ENCODE assay signal across 22 cellular contexts in genomic region chr2:240124651-240125030, GRCh38. TPM values are rescaled to one million over a fixed set of nuclear protein-coding genes. Genes with fewer than 3 reads are reported as not detected.
DNase-seq lines count a peak whose midpoint lies in the region; ATAC-seq and TF ChIP-seq lines count a peak whose summit lies in the region.
"Had no signal": no experiment of that assay in that cellular context is flagged by ENCODE, and none has a peak within 500 bp of the region (broad histone marks: within the 10 kb centered on the region; RNA-seq: fewer than 3 reads in every experiment).

No MANE protein-coding gene starts in this region.

- peaks cover 9% of the 10 kb centered on the region for H3K27me3 Mint-ChIP-seq in activated CD4-positive, alpha-beta memory T cell treated with anti-CD3 and anti-CD28 coated beads, Interleukin-2, amount 10 ng/mL, durations not matched to agents 7 days and 5 days
- H3K27me3 Mint-ChIP-seq in activated CD4-positive, alpha-beta memory T cell treated with anti-CD3 and anti-CD28 coated beads for 36 hours = no peaks in the 10 kb centered on the region
- no peaks in the 10 kb centered on the region for H3K27me3 Mint-ChIP-seq in natural killer cell treated with Interleukin-12 subunit alpha and Interleukin-12 subunit beta and Interleukin-15 and Interleukin-18, amount 100 ng/mL, for 72 hours
- no peaks in the 10 kb centered on the region for H3K27me3 Mint-ChIP-seq in natural killer cell (ENCODE audit: low read depth in 2 of 2)
- no peaks in the 10 kb centered on the region for H3K27me3 Mint-ChIP-seq in T-cell

- H3K27ac ChIP-seq in neuronal stem cell (replicated peaks; ENCODE audit: low read length) = no peak overlapping the region
- H3K27ac ChIP-seq: HL-60, PC-9 had no signal

- peak overlapping the region; percentile 39 for H2BK5ac ChIP-seq in neuronal stem cell (ENCODE audit: low read length)

- no peak overlapping the region for H4K8ac ChIP-seq in neuronal stem cell (ENCODE audit: low read depth, low read length)

- no peak overlapping the region for H3K4me2 ChIP-seq in neuronal stem cell (ENCODE audit: insufficient read depth, low read length, poor library complexity, severe bottlenecking)
- H3K4me2 ChIP-seq: PC-9 had no signal

- H3K4me1 Mint-ChIP-seq in activated CD4-positive, alpha-beta memory T cell treated with anti-CD3 and anti-CD28 coated beads, Interleukin-2, amount 10 ng/mL, durations not matched to agents 7 days and 5 days = peaks cover 3% of the 10 kb centered on the region
- peaks cover 11% of the 10 kb centered on the region for H3K4me1 Mint-ChIP-seq in activated CD4-positive, alpha-beta memory T cell treated with anti-CD3 and anti-CD28 coated beads for 36 hours (ENCODE audit: low read depth)
- peaks cover 0 to 3% of the 10 kb centered on the region in 2 donors for H3K4me1 Mint-ChIP-seq in natural killer cell treated with Interleukin-12 subunit alpha and Interleukin-12 subunit beta and Interleukin-15 and Interleukin-18, amount 100 ng/mL, for 72 hours (ENCODE audit: low read depth in 2 of 2)
- H3K4me1 Mint-ChIP-seq in natural killer cell (no peaks in the 10 kb centered on the region), T-cell (peaks cover 0 to 6% (median 5%) of the 10 kb centered on the region in 3 donors)
- H3K4me1 Mint-ChIP-seq: CD14-positive monocyte had no signal

- H3K4me1 ChIP-seq in neuronal stem cell (ENCODE audit: control insufficient read depth in 2 of 2, insufficient read depth in 1 of 2, low read depth in 1 of 2, low read length in 2 of 2) = no peaks in the 10 kb centered on the region

- no peaks in the 10 kb centered on the region for H3K79me1 ChIP-seq in neuronal stem cell (ENCODE audit: low read depth, low read length)

- H3K9me3 Mint-ChIP-seq in activated CD4-positive, alpha-beta memory T cell treated with anti-CD3 and anti-CD28 coated beads, Interleukin-2, amount 10 ng/mL, durations not matched to agents 7 days and 5 days = no peaks in the 10 kb centered on the region
- no peaks in the 10 kb centered on the region for H3K9me3 Mint-ChIP-seq in activated CD4-positive, alpha-beta memory T cell treated with anti-CD3 and anti-CD28 coated beads for 36 hours
- H3K9me3 Mint-ChIP-seq in natural killer cell treated with Interleukin-12 subunit alpha and Interleukin-12 subunit beta and Interleukin-15 and Interleukin-18, amount 100 ng/mL, for 72 hours = no peaks in the 10 kb centered on the region
- H3K9me3 Mint-ChIP-seq in natural killer cell (no peaks in the 10 kb centered on the region), T-cell (no peaks in the 10 kb centered on the region)

- H3K4me3 ChIP-seq in neuronal stem cell (ENCODE audit: low read length in 2 of 2) = no peak overlapping the region
- H3K4me3 ChIP-seq: PC-9 had no signal

- DNase-seq in activated CD4-positive, alpha-beta memory T cell treated with anti-CD3 and anti-CD28 coated beads, Interleukin-2, amount 10 ng/mL, durations not matched to agents 7 days and 5 days = peak; percentile 14
- DNase-seq in activated CD4-positive, alpha-beta memory T cell treated with anti-CD3 and anti-CD28 coated beads for 36 hours = no peak
- DNase-seq in natural killer cell treated with Interleukin-12 subunit alpha and Interleukin-12 subunit beta and Interleukin-15 and Interleukin-18, amount 100 ng/mL, for 72 hours (ENCODE audit: low spot score) = peak; percentile 41
- DNase-seq in natural killer cell (no peak), neuronal stem cell (ENCODE audit: low spot score) (no peak), T-cell (no peak), NCI-H526 (lab: John Stamatoyannopoulos, UW) (no peak)
- DNase-seq: 8988T, DMS79, HCEC 1CT, IMR-90, NCI-H1417 treated with DMSO at 0.1 percent for 48 hours, NCI-H187 treated with DMSO at 0.1 percent for 48 hours, NCI-H2227 treated with DMSO at 0.1 percent for 48 hours, NCI-H510A treated with DMSO at 0.1 percent for 48 hours, PC-9 had no signal

- no peak overlapping the region for H3K14ac ChIP-seq in neuronal stem cell (ENCODE audit: low read length)

- H4K91ac ChIP-seq in neuronal stem cell (ENCODE audit: low read depth, low read length, poor library complexity) = peak overlapping the region; percentile 92

- H2BK15ac ChIP-seq in neuronal stem cell (ENCODE audit: low read length) = no peak overlapping the region

- peak in 1 of 2 donors; percentile 11 for ATAC-seq in natural killer cell treated with Interleukin-12 subunit alpha and Interleukin-12 subunit beta and Interleukin-15 and Interleukin-18, amount 100 ng/mL, for 72 hours
- ATAC-seq in natural killer cell = no peak
- ATAC-seq in T-cell (replicated peaks in 1 of 4) = no peak
- no peak for ATAC-seq in GM19328 (IDR thresholded peaks at IDR 0.05; ENCODE audit: unreplicated experiment)

- no peak overlapping the region for H3K4me3 Mint-ChIP-seq in activated CD4-positive, alpha-beta memory T cell treated with anti-CD3 and anti-CD28 coated beads, Interleukin-2, amount 10 ng/mL, durations not matched to agents 7 days and 5 days
- no peak overlapping the region for H3K4me3 Mint-ChIP-seq in activated CD4-positive, alpha-beta memory T cell treated with anti-CD3 and anti-CD28 coated beads for 36 hours
- no peak overlapping the region for H3K4me3 Mint-ChIP-seq in natural killer cell treated with Interleukin-12 subunit alpha and Interleukin-12 subunit beta and Interleukin-15 and Interleukin-18, amount 100 ng/mL, for 72 hours
- no peak overlapping the region for H3K4me3 Mint-ChIP-seq in natural killer cell
- H3K4me3 Mint-ChIP-seq in T-cell = no peak overlapping the region
- H3K4me3 Mint-ChIP-seq: CD14-positive monocyte had no signal

- TF ChIP-seq CTCF in natural killer cell (IDR thresholded peaks at IDR 0.05) = no peak

- intact Hi-C loops in activated CD4-positive, alpha-beta memory T cell treated with anti-CD3 and anti-CD28 coated beads for 36 hours (cut with micrococcal nuclease) = no loop called here
- intact Hi-C loops in natural killer cell (cut with micrococcal nuclease) = no loop called here

- H3K18ac ChIP-seq in neuronal stem cell (ENCODE audit: low read length) = no peak overlapping the region

- POLR2A ChIA-PET in activated CD4-positive, alpha-beta memory T cell treated with anti-CD3 and anti-CD28 coated beads, Interleukin-2, amount 10 ng/mL, durations not matched to agents 7 days and 5 days (lab: Charles Lee) = no interaction called here
- POLR2A ChIA-PET in activated CD4-positive, alpha-beta memory T cell treated with anti-CD3 and anti-CD28 coated beads for 36 hours (lab: Charles Lee) = no interaction called here
- POLR2A ChIA-PET in T-cell (lab: Charles Lee) = no interaction called here

- no peak overlapping the region for H2AK5ac ChIP-seq in neuronal stem cell (ENCODE audit: low read depth, low read length)

- H3K36me3 ChIP-seq in neuronal stem cell (replicated peaks in 1 of 2; ENCODE audit: control insufficient read depth in 2 of 2, insufficient read depth in 2 of 2, low read length in 2 of 2) = peaks cover 20 to 34% of the 10 kb centered on the region in 2 donors

- H3K9me3 ChIP-seq in neuronal stem cell (replicated peaks in 1 of 2; ENCODE audit: control insufficient read depth in 2 of 2, insufficient read depth in 1 of 2, low read depth in 1 of 2, low read length in 2 of 2) = no peaks in the 10 kb centered on the region

- H2AFZ ChIP-seq in neuronal stem cell (ENCODE audit: low read length) = no peak overlapping the region
- H2AFZ ChIP-seq: PC-9 had no signal

- H3K4ac ChIP-seq in neuronal stem cell (ENCODE audit: low read length) = no peak overlapping the region

- no peaks in the 10 kb centered on the region for H3K27me3 ChIP-seq in neuronal stem cell (ENCODE audit: control insufficient read depth in 3 of 3, insufficient read depth in 3 of 3, low read depth in 1 of 3, low read length in 3 of 3)

- no CpG with 5 or more reads among the region's 8 CpGs for WGBS in neuronal stem cell (ENCODE audit: extremely low coverage in 2 of 2, insufficient read length in 2 of 2, insufficient replicate concordance in 1 of 2), 2 donors

- H3K36me3 Mint-ChIP-seq in activated CD4-positive, alpha-beta memory T cell treated with anti-CD3 and anti-CD28 coated beads, Interleukin-2, amount 10 ng/mL, durations not matched to agents 7 days and 5 days (ENCODE audit: low read depth) = peaks cover 14% of the 10 kb centered on the region
- peaks cover 22% of the 10 kb centered on the region for H3K36me3 Mint-ChIP-seq in activated CD4-positive, alpha-beta memory T cell treated with anti-CD3 and anti-CD28 coated beads for 36 hours
- peaks cover 15% of the 10 kb centered on the region for H3K36me3 Mint-ChIP-seq in natural killer cell treated with Interleukin-12 subunit alpha and Interleukin-12 subunit beta and Interleukin-15 and Interleukin-18, amount 100 ng/mL, for 72 hours
- H3K36me3 Mint-ChIP-seq in natural killer cell (no peaks in the 10 kb centered on the region), T-cell (peaks cover 26% of the 10 kb centered on the region)

- H3K9ac ChIP-seq in neuronal stem cell (ENCODE audit: low read depth, low read length, poor library complexity) = no peak overlapping the region

- H3K23ac ChIP-seq in neuronal stem cell (ENCODE audit: low read depth, low read length, poor library complexity) = no peak overlapping the region

- H3K27ac Mint-ChIP-seq in activated CD4-positive, alpha-beta memory T cell treated with anti-CD3 and anti-CD28 coated beads, Interleukin-2, amount 10 ng/mL, durations not matched to agents 7 days and 5 days = no peak overlapping the region
- H3K27ac Mint-ChIP-seq in activated CD4-positive, alpha-beta memory T cell treated with anti-CD3 and anti-CD28 coated beads for 36 hours = no peak overlapping the region
- no peak overlapping the region for H3K27ac Mint-ChIP-seq in natural killer cell treated with Interleukin-12 subunit alpha and Interleukin-12 subunit beta and Interleukin-15 and Interleukin-18, amount 100 ng/mL, for 72 hours
- H3K27ac Mint-ChIP-seq in natural killer cell = no peak overlapping the region
- no peak overlapping the region for H3K27ac Mint-ChIP-seq in T-cell

- no peak overlapping the region for H2BK120ac ChIP-seq in neuronal stem cell (ENCODE audit: low read depth, low read length)

- CTCF ChIA-PET in activated CD4-positive, alpha-beta memory T cell treated with anti-CD3 and anti-CD28 coated beads, Interleukin-2, amount 10 ng/mL, durations not matched to agents 7 days and 5 days (lab: Charles Lee) = no interaction called here
- CTCF ChIA-PET in activated CD4-positive, alpha-beta memory T cell treated with anti-CD3 and anti-CD28 coated beads for 36 hours (lab: Charles Lee) = no interaction called here
- CTCF ChIA-PET in T-cell (lab: Charles Lee) = no interaction called here

- peak overlapping the region; percentile 41 for H2BK12ac ChIP-seq in neuronal stem cell (ENCODE audit: low read length)

RNA-seq across cellular contexts. Expression of gene COPS9, which starts 11.5 kb away (rescaled TPM):
- total RNA-seq in activated CD4-positive, alpha-beta memory T cell treated with anti-CD3 and anti-CD28 coated beads, Interleukin-2, amount 10 ng/mL, durations not matched to agents 7 days and 5 days = 10 to 100 TPM; 95.5 to 96.2 TPM
- 10 to 100 TPM; 85.2 to 99.9 TPM for total RNA-seq in activated CD4-positive, alpha-beta memory T cell treated with anti-CD3 and anti-CD28 coated beads for 36 hours
- 100 to 1,000 TPM; 117 to 131 TPM for total RNA-seq in natural killer cell treated with Interleukin-12 subunit alpha and Interleukin-12 subunit beta and Interleukin-15 and Interleukin-18, amount 100 ng/mL, for 72 hours
- total RNA-seq in natural killer cell (10 to 100 TPM; 51.5 to 76.5 (median 53.5) TPM), T-cell (10 to 100 TPM; 66.3 to 96.2 (median 85.4) TPM)
- 234 TPM for polyA plus RNA-seq in neuronal stem cell (2013, experiment 1 of 2)
- 225 TPM for polyA plus RNA-seq in neuronal stem cell (2013, experiment 2 of 2)

RNA-seq across cellular contexts. Expression of gene OTOS, which starts 15.8 kb away (rescaled TPM):
- not detected for total RNA-seq in activated CD4-positive, alpha-beta memory T cell treated with anti-CD3 and anti-CD28 coated beads, Interleukin-2, amount 10 ng/mL, durations not matched to agents 7 days and 5 days
- total RNA-seq in activated CD4-positive, alpha-beta memory T cell treated with anti-CD3 and anti-CD28 coated beads for 36 hours = not detected
- not detected for total RNA-seq in natural killer cell treated with Interleukin-12 subunit alpha and Interleukin-12 subunit beta and Interleukin-15 and Interleukin-18, amount 100 ng/mL, for 72 hours
- total RNA-seq in natural killer cell (not detected), T-cell (not detected)
- 0.08 TPM for polyA plus RNA-seq in neuronal stem cell (2013, experiment 1 of 2)
- polyA plus RNA-seq in neuronal stem cell (2013, experiment 2 of 2) = not detected
- total RNA-seq: HT1080, IMR-90, M059J, PC-9 had no signal
- polyA plus RNA-seq: AG04450, CD14-positive monocyte had no signal

Comparison
In these comparisons a context has a peak if more than half of its experiments do, and no peak if none do; other contexts are left out.
1. DNase-seq: peak in activated CD4-positive, alpha-beta memory T cell treated with anti-CD3 and anti-CD28 coated beads, Interleukin-2, amount 10 ng/mL, durations not matched to agents 7 days and 5 days (single experiment) and natural killer cell treated with Interleukin-12 subunit alpha and Interleukin-12 subunit beta and Interleukin-15 and Interleukin-18, amount 100 ng/mL, for 72 hours (single experiment); none in activated CD4-positive, alpha-beta memory T cell treated with anti-CD3 and anti-CD28 coated beads for 36 hours (single experiment), natural killer cell (single experiment), neuronal stem cell (single experiment), T-cell (0 of 34) and NCI-H526 (0 of 2).